ENCODE assay signal across 8 cellular contexts in the genomic region with DNA sequence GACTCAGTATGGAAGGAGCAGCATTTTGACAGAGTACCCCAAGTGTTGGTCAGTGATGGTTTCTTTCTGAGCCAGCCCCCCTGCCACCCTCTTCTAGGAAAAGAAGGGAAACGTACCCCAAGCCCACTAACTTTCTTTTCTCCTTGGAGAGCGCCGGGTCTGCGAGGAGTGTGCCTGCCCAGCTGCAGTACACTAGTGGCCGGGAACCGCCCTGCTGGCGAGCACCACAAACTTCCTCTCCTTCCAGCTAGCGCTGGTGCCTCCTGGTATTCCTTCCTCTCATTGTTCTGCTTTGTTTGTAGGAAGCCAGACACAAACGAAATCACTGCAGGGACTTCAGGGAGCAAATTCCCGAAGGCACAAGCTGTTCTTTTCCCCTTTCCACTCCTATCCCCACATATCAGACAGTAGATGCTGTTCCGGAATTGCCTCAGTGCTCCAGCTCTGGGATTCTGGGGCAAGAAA. TPM values are rescaled to one million over a fixed set of nuclear protein-coding genes. Genes with fewer than 3 reads are reported as not detected.
DNase-seq lines count a peak whose midpoint lies in the region; ATAC-seq and TF ChIP-seq lines count a peak whose summit lies in the region.

No MANE protein-coding gene starts in this region.

- H3K9ac ChIP-seq in endodermal cell (ENCODE audit: extremely low read depth, low read length, poor library complexity, severe bottlenecking) (no peak overlapping the region), muscle layer of colon (ENCODE audit: low read length) (no peak overlapping the region)

- H3K9me3 ChIP-seq in endodermal cell (ENCODE audit: control insufficient read depth, low read length): no peaks in the 10 kb centered on the region
- H3K9me3 ChIP-seq in muscle layer of colon (ENCODE audit: low read length): no peaks in the 10 kb centered on the region

- peaks cover 94% of the 10 kb centered on the region for H3K27me3 Mint-ChIP-seq in endodermal cell (ENCODE audit: insufficient read depth)

- H3K4me1 Mint-ChIP-seq in endodermal cell: peaks cover 17% of the 10 kb centered on the region

- no peak overlapping the region for H3K27ac Mint-ChIP-seq in endodermal cell

- no peaks in the 10 kb centered on the region for H3K36me3 ChIP-seq in endodermal cell (ENCODE audit: control insufficient read depth, insufficient read depth, low read length)
- H3K36me3 ChIP-seq in muscle layer of colon (ENCODE audit: insufficient read depth, low read length): no peaks in the 10 kb centered on the region

- 0 to 5% methylated on average over 4 to 11 of the region's 11 CpGs for WGBS in endodermal cell (ENCODE audit: insufficient coverage in 1 of 2, insufficient read length in 1 of 2), 2 experiments

- DNase-seq in Daoy (ENCODE audit: low read depth) (peak; percentile 60), NCI-H2227 (lab: John Stamatoyannopoulos, UW; ENCODE audit: unreplicated experiment) (peak; percentile 29), endodermal cell (peak; percentile 81), ACHN (no peak), cerebellar nuclear complex (lab: John Stamatoyannopoulos, UW) (no peak), NCI-H524 treated with DMSO at 0.1 percent for 48 hours (lab: John Stamatoyannopoulos, UW) (no peak)

- no peak for TF ChIP-seq POLR2A in GM18505 (IDR thresholded peaks at IDR 0.05; ENCODE audit: borderline replicate concordance, extremely low read depth, insufficient read depth, insufficient read length)

- H3K4me3 Mint-ChIP-seq in endodermal cell: peak overlapping the region; percentile 62

- H3K9me3 Mint-ChIP-seq in endodermal cell: peaks cover under 1% of the 10 kb centered on the region

- no peaks in the 10 kb centered on the region for H3K36me3 Mint-ChIP-seq in endodermal cell (ENCODE audit: low read depth)

- H3K4me1 ChIP-seq in endodermal cell (ENCODE audit: control insufficient read depth, insufficient read depth, low read length): no peaks in the 10 kb centered on the region
- peaks cover 9% of the 10 kb centered on the region for H3K4me1 ChIP-seq in muscle layer of colon (ENCODE audit: insufficient read depth, low read length)

- H3K27ac ChIP-seq in endodermal cell (ENCODE audit: low read depth, low read length) (no peak overlapping the region), muscle layer of colon (ENCODE audit: low read depth, low read length) (no peak overlapping the region)

- H3K27me3 ChIP-seq in endodermal cell (ENCODE audit: control insufficient read depth, insufficient read depth, low read length, poor library complexity, severe bottlenecking): peaks cover 96% of the 10 kb centered on the region
- H3K27me3 ChIP-seq in muscle layer of colon (ENCODE audit: control insufficient read depth in 1 of 2, insufficient read depth in 2 of 2, low read length in 2 of 2): peaks cover 4 to 17% of the 10 kb centered on the region in 2 donors

- peak; percentile 67 for TF ChIP-seq CTCF in endodermal cell (conservative IDR thresholded peaks at IDR 0.05)

- in situ Hi-C loops in ACHN (cut with HindIII; ENCODE audit: low pct_ligation_motif_present, low pct_unique_long_range_greater_than_20kb, low sequenced_read_pairs): no loop called here

- peak overlapping the region; percentile 68 for H3K4me3 ChIP-seq in endodermal cell (ENCODE audit: low read length)
- peak overlapping the region; percentile 27 to 56 for H3K4me3 ChIP-seq in muscle layer of colon (ENCODE audit: low read depth in 1 of 2, low read length in 2 of 2)

- no peak for ATAC-seq in GM18505 (IDR thresholded peaks at IDR 0.05; ENCODE audit: unreplicated experiment)

RNA-seq across cellular contexts. Expression of a gene that starts 1.8 kb away (rescaled TPM):
- total RNA-seq in Daoy (2014; rRNA removed; shearing (Covaris generic)): 0.74 and 1.3 TPM in 2 replicates
- under 1 TPM; 0.18 to 0.86 TPM for total RNA-seq in endodermal cell
- 0.36 TPM for polyA plus RNA-seq in endodermal cell (2013, experiment 1 of 2)
- 0.62 TPM for polyA plus RNA-seq in endodermal cell (2013, experiment 2 of 2)

Comparison
In these comparisons a context has a peak if more than half of its experiments do, and no peak if none do; other contexts are left out.
1. DNase-seq: peak in Daoy (single experiment), NCI-H2227 (single experiment) and endodermal cell (single experiment); none in ACHN (single experiment), cerebellar nuclear complex (0 of 2) and NCI-H524 treated with DMSO at 0.1 percent for 48 hours (single experiment).